Comparison of ENCODE assay signal across 1 cellular context in genomic region chr14:100239200-100239839, GRCh38.
TF ChIP-seq lines count a peak whose summit lies in the region.

No MANE protein-coding gene starts in this region.

TF ChIP-seq in GM12878, 131 proteins besides CTCF, POLR2A, EP300 and RAD21 (continued from another document):
- no peak for TF ChIP-seq E4F1 (IDR thresholded peaks at IDR 0.05; ENCODE audit: borderline replicate concordance, partially characterized antibody)
- TF ChIP-seq RB1 (IDR thresholded peaks at IDR 0.05; ENCODE audit: borderline replicate concordance) = 0 out of 2 replicates have a peak, but pooled peaks have one; percentile 14
- TF ChIP-seq HCFC1 (IDR thresholded peaks at IDR 0.05; ENCODE audit: low read length) = no peak
- TF ChIP-seq ZBTB40 (IDR thresholded peaks at IDR 0.05; ENCODE audit: borderline replicate concordance) = no peak
- peak; percentile 93; the same call in 1 of the 2 replicates for TF ChIP-seq ASH2L (IDR thresholded peaks at IDR 0.05; ENCODE audit: borderline replicate concordance, low read depth)
- TF ChIP-seq NFYA (IDR thresholded peaks at IDR 0.05; ENCODE audit: borderline replicate concordance, low read depth, low read length) = no peak
- TF ChIP-seq, protein P1, sequence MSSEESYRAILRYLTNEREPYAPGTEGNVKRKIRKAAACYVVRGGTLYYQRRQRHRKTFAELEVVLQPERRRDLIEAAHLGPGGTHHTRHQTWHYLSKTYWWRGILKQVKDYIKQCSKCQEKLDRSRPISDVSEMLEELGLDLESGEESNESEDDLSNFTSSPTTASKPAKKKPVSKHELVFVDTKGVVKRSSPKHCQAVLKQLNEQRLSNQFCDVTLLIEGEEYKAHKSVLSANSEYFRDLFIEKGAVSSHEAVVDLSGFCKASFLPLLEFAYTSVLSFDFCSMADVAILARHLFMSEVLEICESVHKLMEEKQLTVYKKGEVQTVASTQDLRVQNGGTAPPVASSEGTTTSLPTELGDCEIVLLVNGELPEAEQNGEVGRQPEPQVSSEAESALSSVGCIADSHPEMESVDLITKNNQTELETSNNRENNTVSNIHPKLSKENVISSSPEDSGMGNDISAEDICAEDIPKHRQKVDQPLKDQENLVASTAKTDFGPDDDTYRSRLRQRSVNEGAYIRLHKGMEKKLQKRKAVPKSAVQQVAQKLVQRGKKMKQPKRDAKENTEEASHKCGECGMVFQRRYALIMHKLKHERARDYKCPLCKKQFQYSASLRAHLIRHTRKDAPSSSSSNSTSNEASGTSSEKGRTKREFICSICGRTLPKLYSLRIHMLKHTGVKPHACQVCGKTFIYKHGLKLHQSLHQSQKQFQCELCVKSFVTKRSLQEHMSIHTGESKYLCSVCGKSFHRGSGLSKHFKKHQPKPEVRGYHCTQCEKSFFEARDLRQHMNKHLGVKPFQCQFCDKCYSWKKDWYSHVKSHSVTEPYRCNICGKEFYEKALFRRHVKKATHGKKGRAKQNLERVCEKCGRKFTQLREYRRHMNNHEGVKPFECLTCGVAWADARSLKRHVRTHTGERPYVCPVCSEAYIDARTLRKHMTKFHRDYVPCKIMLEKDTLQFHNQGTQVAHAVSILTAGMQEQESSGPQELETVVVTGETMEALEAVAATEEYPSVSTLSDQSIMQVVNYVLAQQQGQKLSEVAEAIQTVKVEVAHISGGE (CRISPR knock-in tag; IDR thresholded peaks at IDR 0.05) = no peak
- no peak for TF ChIP-seq SMAD5 (IDR thresholded peaks at IDR 0.05; ENCODE audit: low read depth)
- 0 out of 3 replicates have a peak, but pooled peaks of 1 of the 2 experiments have one; percentile 37 for TF ChIP-seq EGR1 (IDR thresholded peaks at IDR 0.05; ENCODE audit: borderline replicate concordance in 1 of 2, low read depth in 2 of 2, low read length in 2 of 2)
